Comparison of ENCODE assay signal across 8 cellular contexts in the genomic region with DNA sequence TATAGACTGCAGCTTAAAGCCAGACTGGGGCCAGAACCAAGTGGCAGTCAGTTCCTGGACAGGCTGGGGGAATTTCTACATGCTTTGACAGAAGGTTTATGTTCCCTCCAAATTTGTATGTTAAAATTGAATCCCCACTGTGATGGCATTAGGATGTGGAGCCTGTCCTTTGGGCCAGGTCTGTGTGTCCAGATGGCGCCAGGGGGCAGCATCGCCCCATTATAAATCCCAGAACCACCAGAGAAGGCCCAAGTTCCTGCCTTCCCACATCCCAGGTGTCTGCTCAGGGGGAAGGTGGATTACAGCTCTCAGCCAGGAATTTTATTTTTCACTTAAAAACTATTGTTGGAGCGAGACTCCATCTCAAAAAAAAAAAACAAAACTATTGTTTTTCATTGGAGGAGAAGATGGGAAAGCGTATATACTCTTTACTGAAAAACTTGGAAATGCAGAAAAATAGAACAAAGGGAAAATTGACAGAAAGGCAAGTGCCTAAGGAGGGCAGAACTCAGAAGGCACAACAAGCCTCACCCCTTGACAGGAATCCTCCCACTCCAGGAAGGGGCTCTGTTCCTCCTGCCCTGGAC. TPM values are rescaled to one million over a fixed set of nuclear protein-coding genes. Genes with fewer than 3 reads are reported as not detected.
DNase-seq lines count a peak whose midpoint lies in the region; ATAC-seq, FAIRE-seq and TF ChIP-seq lines count a peak whose summit lies in the region.

No MANE protein-coding gene starts in this region.

- ATAC-seq in GM18502 (IDR thresholded peaks at IDR 0.05; ENCODE audit: poor library complexity, unreplicated experiment) (peak; percentile 46), T-helper 17 cell (peak; percentile 50), GM18873 (IDR thresholded peaks at IDR 0.05; ENCODE audit: low FRiP score, unreplicated experiment) (no peak)

- H3K27me3 ChIP-seq in bronchial epithelial cell (ENCODE audit: control insufficient read depth, insufficient read depth, low read length) (no peaks in the 10 kb centered on the region), testis (no peaks in the 10 kb centered on the region)

- peaks cover 32% of the 10 kb centered on the region for H3K4me1 Mint-ChIP-seq in T-helper 17 cell

- H3K27ac Mint-ChIP-seq in T-helper 17 cell, result peak overlapping the region; percentile 84

- no peak for FAIRE-seq in bronchial epithelial cell (lab: Jason Lieb, UNC)

- WGBS in testis, 2 donors, result 75 to 79% methylated on average over 4 of the region's 4 CpGs

- H3K27ac ChIP-seq in testis, result no peak overlapping the region

- H3K9me3 ChIP-seq in T-helper 17 cell (ENCODE audit: control insufficient read depth, low read length, poor library complexity, severe bottlenecking) (no peaks in the 10 kb centered on the region), testis (no peaks in the 10 kb centered on the region)

- H3K4me3 Mint-ChIP-seq in T-helper 17 cell, result no peak overlapping the region

- TF ChIP-seq CTCF in bronchial epithelial cell (IDR thresholded peaks at IDR 0.05; ENCODE audit: insufficient read depth, low read length, severe bottlenecking), result peak; percentile 66
- TF ChIP-seq CTCF in testis (IDR thresholded peaks at IDR 0.05), result peak in 1 of 3 experiments; percentile 6

- no peak for TF ChIP-seq POLR2A in testis (IDR thresholded peaks at IDR 0.05)

- no peaks in the 10 kb centered on the region for H3K36me3 ChIP-seq in bronchial epithelial cell (ENCODE audit: control insufficient read depth, insufficient read depth, low read length)
- H3K36me3 ChIP-seq in testis (ENCODE audit: low read depth, missing control alignments), result no peaks in the 10 kb centered on the region

- H3K36me3 Mint-ChIP-seq in T-helper 17 cell (ENCODE audit: low read depth), result no peaks in the 10 kb centered on the region

- H3K4me1 ChIP-seq in testis, result no peaks in the 10 kb centered on the region

- peak; percentile 38 for DNase-seq in Ammon's horn (ENCODE audit: low spot score)
- peak; percentile 70 for DNase-seq in NAMALWA (ENCODE audit: low spot score)
- DNase-seq in T-helper 17 cell, result peak in 2 of 3 donors; percentile 30 to 35
- peak; percentile 63 for DNase-seq in bronchial epithelial cell (ENCODE audit: low read depth)
- peak; percentile 84 for DNase-seq in left kidney (ENCODE audit: low read depth, low spot score)
- peak; percentile 49 for DNase-seq in testis

- no peaks in the 10 kb centered on the region for H3K27me3 Mint-ChIP-seq in T-helper 17 cell

- intact Hi-C loops in testis (cut with DNase I; ENCODE audit: low total_unique reads), result no loop called here

- H3K4me3 ChIP-seq in bronchial epithelial cell (ENCODE audit: low read depth, low read length), result no peak overlapping the region
- H3K4me3 ChIP-seq in testis, result no peak overlapping the region

RNA-seq across cellular contexts. Expression of gene IL3, which starts 5.0 kb away (rescaled TPM):
- total RNA-seq in T-helper 17 cell (not detected), bronchial epithelial cell (not detected in 2 replicates), testis (under 1 TPM in 1 of 2 donors, not detected in 1; 0.39 TPM)
- not detected for polyA plus RNA-seq in testis (ENCODE audit: insufficient read depth, low read depth, low replicate concordance)

RNA-seq across cellular contexts. Expression of gene CSF2, which starts 8.1 kb away (rescaled TPM):
- total RNA-seq in T-helper 17 cell (not detected), bronchial epithelial cell (not detected in 2 replicates), testis (not detected)
- not detected for polyA plus RNA-seq in testis (ENCODE audit: insufficient read depth, low read depth, low replicate concordance)

RNA-seq across cellular contexts. Expression of gene ACSL6, which starts 54.0 kb away (rescaled TPM):
- total RNA-seq in T-helper 17 cell, result 10 to 100 TPM; 18.0 to 22.2 TPM
- 0.13 and 0.26 TPM in 2 replicates for total RNA-seq in bronchial epithelial cell
- total RNA-seq in testis, result 10 to 100 TPM; 38.5 to 44.9 TPM
- 98.7 TPM for polyA plus RNA-seq in testis (ENCODE audit: insufficient read depth, low read depth, low replicate concordance)

Comparison
In these comparisons a context has a peak if more than half of its experiments do, and no peak if none do; other contexts are left out.
1. DNase-seq: peak in every context shown above with its lines; median percentile 84 in left kidney; 70 in NAMALWA; 63 in bronchial epithelial cell; 49 in testis; 38 in Ammon's horn; 32 in T-helper 17 cell.
2. RNA of gene ACSL6, which starts 54.0 kb away (total RNA-seq): 38.5 to 44.9 TPM in testis and 18.0 to 22.2 TPM in T-helper 17 cell; 0.13 to 0.26 TPM in bronchial epithelial cell; every median in the first group is over 10 times any median in the second.